In genomic region chr5:141615991-141616715, GRCh38 we compare ENCODE assay signal across 9 cellular contexts. TPM values are rescaled to one million over a fixed set of nuclear protein-coding genes. Genes with fewer than 3 reads are reported as not detected.
DNase-seq lines count a peak whose midpoint lies in the region; TF ChIP-seq lines count a peak whose summit lies in the region.
"Had no signal": no experiment of that assay in that cellular context is flagged by ENCODE, and none has a peak within 500 bp of the region (broad histone marks: within the 10 kb centered on the region; RNA-seq: fewer than 3 reads in every experiment).

No MANE protein-coding gene starts in this region.

- H3K36me3 ChIP-seq in HEK293 (ENCODE audit: control insufficient read depth in 2 of 2, insufficient read depth in 1 of 2, low read length in 2 of 2) (peaks cover 8 to 24% of the 10 kb centered on the region in 2 experiments; a peak in 2 of 3 replicates), mesodermal cell (ENCODE audit: control insufficient read depth, insufficient read depth, low read length) (peaks cover 35% of the 10 kb centered on the region)

- H3K9me3 Mint-ChIP-seq in activated naive CD8-positive, alpha-beta T cell treated with anti-CD3 and anti-CD28 coated beads for 36 hours = peaks cover 2% of the 10 kb centered on the region
- no peaks in the 10 kb centered on the region for H3K9me3 Mint-ChIP-seq in mesothelial cell of epicardium

- H3K27ac ChIP-seq in HEK293 (ENCODE audit: extremely low read depth, low read depth, low read length) (no peak overlapping the region), mesodermal cell (ENCODE audit: low read depth, low read length, severe bottlenecking) (no peak overlapping the region)
- H3K27ac ChIP-seq: foreskin keratinocyte had no signal

- no peaks in the 10 kb centered on the region for H3K27me3 Mint-ChIP-seq in activated naive CD8-positive, alpha-beta T cell treated with anti-CD3 and anti-CD28 coated beads for 36 hours
- no peaks in the 10 kb centered on the region for H3K27me3 Mint-ChIP-seq in mesothelial cell of epicardium (ENCODE audit: low read depth)

- TF ChIP-seq CTCF in HEK293 (tag by site-specific recombination; IDR thresholded peaks at IDR 0.05) (no peak), mesothelial cell of epicardium (IDR thresholded peaks at IDR 0.05; ENCODE audit: unreplicated experiment) (no peak)

- H3K4me1 ChIP-seq in HEK293 (ENCODE audit: control insufficient read depth, insufficient read depth, low read length) (peaks cover 30% of the 10 kb centered on the region), mesodermal cell (ENCODE audit: control insufficient read depth, insufficient read depth, low read length, poor library complexity, severe bottlenecking) (peaks cover 8% of the 10 kb centered on the region)

- H3K4me3 ChIP-seq in HEK293 (ENCODE audit: low read depth, low read length) = no peak overlapping the region; the same call in 1 of the 2 replicates
- H3K4me3 ChIP-seq in mesodermal cell (ENCODE audit: extremely low read depth, insufficient read depth, low read length, poor library complexity, severe bottlenecking) = peak overlapping the region; percentile 3

- peak overlapping the region; percentile 97 for H3K4me3 Mint-ChIP-seq in activated naive CD8-positive, alpha-beta T cell treated with anti-CD3 and anti-CD28 coated beads for 36 hours
- no peak overlapping the region for H3K4me3 Mint-ChIP-seq in mesothelial cell of epicardium

- WGBS in mesodermal cell (ENCODE audit: insufficient coverage in 2 of 2), 2 experiments = 91 to 96% methylated on average over 4 to 6 of the region's 9 CpGs

- DNase-seq in CD1c-positive myeloid dendritic cell (ENCODE audit: extremely low spot score) = peak; percentile 87
- no peak for DNase-seq in activated naive CD8-positive, alpha-beta T cell treated with anti-CD3 and anti-CD28 coated beads for 36 hours
- DNase-seq in GOT3 (lab: John Stamatoyannopoulos, UW) = no peak
- DNase-seq in SHP77 treated with DMSO at 0.1 percent for 48 hours (lab: John Stamatoyannopoulos, UW) = no peak
- no peak for DNase-seq in mesothelial cell of epicardium (ENCODE audit: low spot score in 2 of 2, unreplicated experiment in 2 of 2)
- DNase-seq in iPS-NIHi11 (ENCODE audit: low spot score) = no peak
- DNase-seq: foreskin keratinocyte had no signal

- H3K9me3 ChIP-seq in HEK293 (ENCODE audit: control insufficient read depth, insufficient read depth, low read depth, low read length) (no peaks in the 10 kb centered on the region), mesodermal cell (ENCODE audit: control insufficient read depth, low read length) (no peaks in the 10 kb centered on the region)

- H3K36me3 Mint-ChIP-seq in activated naive CD8-positive, alpha-beta T cell treated with anti-CD3 and anti-CD28 coated beads for 36 hours = peaks cover 52% of the 10 kb centered on the region
- H3K36me3 Mint-ChIP-seq in mesothelial cell of epicardium = peaks cover 3% of the 10 kb centered on the region

- CTCF ChIA-PET in HEK293 (lab: Yijun Ruan, JAX) = interaction anchor here (1.0 to 3.9 kb wide), 7 partner anchors 9 to 199 kb away, joined by 3 to 51 read pairs (median 6); no protein-coding TSS in a partner anchor

- H3K4me1 Mint-ChIP-seq in activated naive CD8-positive, alpha-beta T cell treated with anti-CD3 and anti-CD28 coated beads for 36 hours = peaks cover 57% of the 10 kb centered on the region
- peaks cover 24% of the 10 kb centered on the region for H3K4me1 Mint-ChIP-seq in mesothelial cell of epicardium

- POLR2A ChIA-PET in HEK293 (lab: Yijun Ruan, JAX) = interaction anchor here (1.9 kb wide), 1 partner anchor 21 kb away, joined by 27 read pairs; the partner anchor contains the start of genes HDAC3 and RELL2

- peak overlapping the region; percentile 97 for H3K27ac Mint-ChIP-seq in activated naive CD8-positive, alpha-beta T cell treated with anti-CD3 and anti-CD28 coated beads for 36 hours
- no peak overlapping the region for H3K27ac Mint-ChIP-seq in mesothelial cell of epicardium

TF ChIP-seq in HEK293, 187 proteins besides CTCF, POLR2A, EP300 and RAD21 (continues in another document):
- no peak for TF ChIP-seq ZNF433 (tag by site-specific recombination; IDR thresholded peaks at IDR 0.05; ENCODE audit: low read depth)
- TF ChIP-seq ZSCAN4 (tag by site-specific recombination; IDR thresholded peaks at IDR 0.05) = no peak
- TF ChIP-seq ZNF449 (tag by site-specific recombination; IDR thresholded peaks at IDR 0.05) = peak; percentile 98
- no peak for TF ChIP-seq ZBTB10 (tag by site-specific recombination; IDR thresholded peaks at IDR 0.05)
- TF ChIP-seq ZNF555 (tag by site-specific recombination; conservative IDR thresholded peaks at IDR 0.05) = no peak

RNA-seq across cellular contexts. Expression of gene DIAPH1, which starts 2.6 kb away (rescaled TPM):
- 100 to 1,000 TPM; 214 to 220 TPM for total RNA-seq in activated naive CD8-positive, alpha-beta T cell treated with anti-CD3 and anti-CD28 coated beads for 36 hours
- polyA plus RNA-seq in mesodermal cell (2013, experiment 1 of 2) = 49.3 TPM
- polyA plus RNA-seq in mesodermal cell (2013, experiment 2 of 2) = 45.8 TPM
- 43.0 to 43.9 TPM (median 43.6 TPM) in 3 replicates for total RNA-seq in mesothelial cell of epicardium

RNA-seq across cellular contexts. Expression of gene HDAC3, which starts 20.5 kb away (rescaled TPM):
- total RNA-seq in activated naive CD8-positive, alpha-beta T cell treated with anti-CD3 and anti-CD28 coated beads for 36 hours = 10 to 100 TPM; 83.4 to 84.6 TPM
- 72.4 TPM for polyA plus RNA-seq in mesodermal cell (2013, experiment 1 of 2)
- 66.4 TPM for polyA plus RNA-seq in mesodermal cell (2013, experiment 2 of 2)
- 96.0 to 108 TPM (median 102 TPM) in 3 replicates for total RNA-seq in mesothelial cell of epicardium

RNA-seq across cellular contexts. Expression of gene RELL2, which starts 20.6 kb away (rescaled TPM):
- total RNA-seq in activated naive CD8-positive, alpha-beta T cell treated with anti-CD3 and anti-CD28 coated beads for 36 hours = 10 to 100 TPM; 26.8 to 27.3 TPM
- polyA plus RNA-seq in mesodermal cell (2013, experiment 1 of 2) = 4.5 TPM
- 4.4 TPM for polyA plus RNA-seq in mesodermal cell (2013, experiment 2 of 2)
- 3.9 to 4.6 TPM (median 4.6 TPM) in 3 replicates for total RNA-seq in mesothelial cell of epicardium

RNA-seq across cellular contexts. Expression of gene FCHSD1, which starts 35.1 kb away (rescaled TPM):
- 10 to 100 TPM; 22.4 to 24.8 TPM for total RNA-seq in activated naive CD8-positive, alpha-beta T cell treated with anti-CD3 and anti-CD28 coated beads for 36 hours
- 41.5 TPM for polyA plus RNA-seq in mesodermal cell (2013, experiment 1 of 2)
- polyA plus RNA-seq in mesodermal cell (2013, experiment 2 of 2) = 27.4 TPM
- 48.6 to 52.0 TPM (median 51.5 TPM) in 3 replicates for total RNA-seq in mesothelial cell of epicardium
